Comparison of ENCODE assay signal across 20 cellular contexts in the genomic region with DNA sequence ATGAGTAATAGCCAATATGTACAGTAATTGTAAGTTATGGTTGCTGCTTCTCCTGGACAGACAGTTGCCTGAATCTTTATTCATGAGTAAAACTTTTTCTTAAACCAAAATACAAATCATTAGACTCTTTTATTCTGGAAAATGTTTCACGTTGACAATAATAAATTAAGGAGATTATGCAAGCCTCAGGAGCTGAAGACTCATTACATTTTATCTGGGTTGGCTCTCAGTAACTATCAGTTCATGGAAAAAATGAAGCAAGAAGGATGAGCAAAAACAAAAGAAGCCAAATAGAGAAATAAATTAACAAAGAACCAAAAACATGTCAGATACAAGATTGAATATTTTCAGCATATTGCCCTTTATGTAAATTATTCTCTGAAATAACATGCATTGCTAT.
DNase-seq lines count a peak whose midpoint lies in the region; ATAC-seq and TF ChIP-seq lines count a peak whose summit lies in the region.
"Had no signal": no experiment of that assay in that cellular context is flagged by ENCODE, and none has a peak within 500 bp of the region (broad histone marks: within the 10 kb centered on the region; RNA-seq: fewer than 3 reads in every experiment).

No MANE protein-coding gene starts in this region.

- H3K4me3 Mint-ChIP-seq in progenitor cell of endocrine pancreas (ENCODE audit: low read depth) = no peak overlapping the region
- H3K4me3 Mint-ChIP-seq: CD8-positive, alpha-beta memory T cell had no signal

- no peaks in the 10 kb centered on the region for H3K4me1 Mint-ChIP-seq in progenitor cell of endocrine pancreas (ENCODE audit: low read depth)
- H3K4me1 Mint-ChIP-seq: CD8-positive, alpha-beta memory T cell had no signal

- no peak overlapping the region for H3K4me3 ChIP-seq in GM23248
- H3K4me3 ChIP-seq in fibroblast of mammary gland (ENCODE audit: control insufficient read depth, low read depth, low read length) = no peak overlapping the region
- H3K4me3 ChIP-seq in uterus = no peak overlapping the region
- H3K4me3 ChIP-seq: Peyer's patch, SJSA1 had no signal

- no peaks in the 10 kb centered on the region for H3F3A ChIP-seq in GM23248 (ENCODE audit: insufficient read depth)

- H3K4me2 ChIP-seq in GM23248 (ENCODE audit: unreplicated experiment) = no peak overlapping the region

- H4K20me1 ChIP-seq in GM23248 (ENCODE audit: insufficient read depth) = no peaks in the 10 kb centered on the region

- H3K9me2 ChIP-seq in GM23248 (ENCODE audit: insufficient read depth) = no peaks in the 10 kb centered on the region; the same call in 1 of the 2 replicates

- no peaks in the 10 kb centered on the region for H3K27me3 Mint-ChIP-seq in progenitor cell of endocrine pancreas
- H3K27me3 Mint-ChIP-seq: CD8-positive, alpha-beta memory T cell had no signal

- H3K36me3 Mint-ChIP-seq in progenitor cell of endocrine pancreas (ENCODE audit: insufficient read depth) = no peaks in the 10 kb centered on the region
- H3K36me3 Mint-ChIP-seq: CD8-positive, alpha-beta memory T cell had no signal

- H3K27me3 ChIP-seq in GM23248 (replicated peaks; ENCODE audit: insufficient read depth) (no peaks in the 10 kb centered on the region), uterus (no peaks in the 10 kb centered on the region)
- H3K27me3 ChIP-seq: Peyer's patch, SJSA1 had no signal

- ATAC-seq in HG03175 (IDR thresholded peaks at IDR 0.05; ENCODE audit: unreplicated experiment) = no peak

- DNase-seq in AG20443 (ENCODE audit: low spot score) (peak; percentile 20), GM23248 (peak; percentile 60), fibroblast of mammary gland (ENCODE audit: low read depth) (peak; percentile 56), uterus (no peak), progenitor cell of endocrine pancreas (ENCODE audit: low spot score, unreplicated experiment) (no peak), kidney glomerular epithelial cell (lab: John Stamatoyannopoulos, UW) (no peak)
- DNase-seq: Calu3; CD8-positive, alpha-beta memory T cell; DMS153; Kasumi-1; NCI-H1694; NCI-H2081; NCI-H2171; NCI-H345; NCI-H524 treated with DMSO at 0.1 percent for 48 hours; NCI-H82; Peyer's patch had no signal

- H3K9me3 Mint-ChIP-seq in progenitor cell of endocrine pancreas (ENCODE audit: low read depth) = peaks cover 14% of the 10 kb centered on the region

- H3K27ac Mint-ChIP-seq in progenitor cell of endocrine pancreas = no peak overlapping the region
- H3K27ac Mint-ChIP-seq: CD8-positive, alpha-beta memory T cell had no signal

- H3K36me3 ChIP-seq in GM23248 (ENCODE audit: low read depth) = no peaks in the 10 kb centered on the region
- no peaks in the 10 kb centered on the region for H3K36me3 ChIP-seq in uterus
- H3K36me3 ChIP-seq: Peyer's patch, SJSA1 had no signal

- H3K9me3 ChIP-seq in GM23248 (ENCODE audit: low read depth) (no peaks in the 10 kb centered on the region), uterus (no peaks in the 10 kb centered on the region)

- intact Hi-C loops in uterus (cut with DNase I; ENCODE audit: low total_unique reads) = no loop called here

- H3K27ac ChIP-seq in GM23248 = no peak overlapping the region
- H3K27ac ChIP-seq in uterus = peak overlapping the region; percentile 56 to 60
- H3K27ac ChIP-seq: C4-2B, Peyer's patch, SJSA1 had no signal

- TF ChIP-seq CTCF in fibroblast of mammary gland (conservative IDR thresholded peaks at IDR 0.05; ENCODE audit: control insufficient read depth, insufficient read depth, low read depth, low read length) (no peak), uterus (IDR thresholded peaks at IDR 0.05) (no peak), progenitor cell of endocrine pancreas (IDR thresholded peaks at IDR 0.05; ENCODE audit: unreplicated experiment) (no peak)

- in situ Hi-C loops in GM23248 (cut with MboI) = no loop called here

- H3K9ac ChIP-seq in GM23248 = no peak overlapping the region

- no peaks in the 10 kb centered on the region for H3K79me2 ChIP-seq in GM23248 (ENCODE audit: insufficient read depth)

- no peak for TF ChIP-seq POLR2A in uterus (IDR thresholded peaks at IDR 0.05)

- peaks cover 3% of the 10 kb centered on the region; the same call in 1 of the 2 replicates for H3K4me1 ChIP-seq in GM23248 (ENCODE audit: insufficient read depth)
- peaks cover 0 to 7% of the 10 kb centered on the region in 2 donors for H3K4me1 ChIP-seq in uterus
- H3K4me1 ChIP-seq: Peyer's patch, SJSA1 had no signal

- 0 to 4% methylated on average over 1 of the region's 1 CpG for WGBS in GM23248 (ENCODE audit: low coverage in 1 of 2, low lambda C conversion rate in 2 of 2, missing lambda C conversion rate in 2 of 2), 2 experiments

- H2AFZ ChIP-seq in GM23248 = no peak overlapping the region

Comparison
In these comparisons a context has a peak if more than half of its experiments do, and no peak if none do; other contexts are left out.
1. DNase-seq: peak in AG20443 (single experiment), GM23248 (single experiment) and fibroblast of mammary gland (single experiment); none in uterus (0 of 2), progenitor cell of endocrine pancreas (single experiment) and kidney glomerular epithelial cell (single experiment).